In the genomic region with DNA sequence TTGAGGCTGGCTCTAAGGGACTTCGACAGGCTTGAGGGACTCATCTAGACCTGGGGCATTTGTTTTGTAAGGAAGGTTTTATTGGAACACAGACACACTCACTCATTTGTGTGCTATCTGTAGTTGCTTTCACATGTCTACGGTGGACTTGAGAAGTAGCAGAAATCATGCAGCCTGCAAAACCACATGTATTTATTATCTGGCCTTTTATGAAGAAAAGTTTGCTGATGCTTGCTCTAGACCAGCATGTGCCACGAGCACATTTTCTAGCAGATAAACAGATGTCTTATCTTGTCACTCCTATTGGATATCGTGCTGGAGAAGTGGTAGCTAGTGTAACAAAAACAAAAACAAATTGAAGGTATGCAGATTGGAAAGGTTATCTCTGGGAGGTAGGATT, we compare ENCODE assay signal across 20 cellular contexts. TPM values are rescaled to one million over a fixed set of nuclear protein-coding genes. Genes with fewer than 3 reads are reported as not detected.
A peak's percentile ranks its signal among the peaks of the same experiment; 100 is the strongest.
DNase-seq lines count a peak whose midpoint lies in the region; ATAC-seq, FAIRE-seq and TF ChIP-seq lines count a peak whose summit lies in the region.
"Had no signal": no experiment of that assay in that cellular context is flagged by ENCODE, and none has a peak within 500 bp of the region (broad histone marks: within the 10 kb centered on the region; RNA-seq: fewer than 3 reads in every experiment).

No MANE protein-coding gene starts in this region.

- no peaks in the 10 kb centered on the region for H3K36me3 ChIP-seq in hepatocyte (replicated peaks; ENCODE audit: insufficient read depth, low read depth)
- H3K36me3 ChIP-seq in kidney (ENCODE audit: control insufficient read depth in 1 of 2, insufficient read depth in 2 of 2, low read length in 2 of 2), result peaks cover 17 to 47% of the 10 kb centered on the region in 2 donors

- H3K36me3 Mint-ChIP-seq in stimulated activated naive CD8-positive, alpha-beta T cell treated with anti-CD3 and anti-CD28 coated beads, Interleukin-15, Interleukin-2, amounts not matched to agents 100 ng/mL and 50 ng/mL, for 24 hours (ENCODE audit: low read depth), result peaks cover 73% of the 10 kb centered on the region
- peaks cover 100% of the 10 kb centered on the region for H3K36me3 Mint-ChIP-seq in activated T-helper 17 cell treated with anti-CD3 and anti-CD28 coated beads, Interleukin-2, amount 50 U/mL, for 72 hours (ENCODE audit: low read depth)

- DNase-seq in stimulated activated naive CD8-positive, alpha-beta T cell treated with anti-CD3 and anti-CD28 coated beads, Interleukin-15, Interleukin-2, amounts not matched to agents 100 U/mL and 50 U/mL, for 24 hours, result no peak
- no peak for DNase-seq in hepatocyte (ENCODE audit: low spot score)
- no peak for DNase-seq in AG08396 (ENCODE audit: low spot score)
- no peak for DNase-seq in RCC 7860 (ENCODE audit: low spot score)
- DNase-seq in kidney, result no peak
- DNase-seq: activated gamma-delta T cell; dermis blood vessel endothelial cell; NCI-H1417; nucleus accumbens; right cardiac atrium; stimulated activated naive CD4-positive, alpha-beta T cell treated with Interleukin-2 at 50 U/mL for 16 hours had no signal

- H3K4me1 ChIP-seq in hepatocyte (ENCODE audit: insufficient read depth) (no peaks in the 10 kb centered on the region), kidney (ENCODE audit: control insufficient read depth in 1 of 2, insufficient read depth in 1 of 2, low read depth in 1 of 2, low read length in 2 of 2) (no peaks in the 10 kb centered on the region)
- H3K4me1 ChIP-seq: HAP-1 had no signal

- no peak overlapping the region for H3K4me2 ChIP-seq in hepatocyte

- H3K27ac Mint-ChIP-seq in stimulated activated naive CD8-positive, alpha-beta T cell treated with anti-CD3 and anti-CD28 coated beads, Interleukin-15, Interleukin-2, amounts not matched to agents 100 ng/mL and 50 ng/mL, for 24 hours, result peak overlapping the region; percentile 92
- H3K27ac Mint-ChIP-seq in activated T-helper 17 cell treated with anti-CD3 and anti-CD28 coated beads, Interleukin-2, amount 50 U/mL, for 72 hours, result peak overlapping the region; percentile 97
- H3K27ac Mint-ChIP-seq: brain had no signal

- no peaks in the 10 kb centered on the region for H3K27me3 Mint-ChIP-seq in stimulated activated naive CD8-positive, alpha-beta T cell treated with anti-CD3 and anti-CD28 coated beads, Interleukin-15, Interleukin-2, amounts not matched to agents 100 ng/mL and 50 ng/mL, for 24 hours
- H3K27me3 Mint-ChIP-seq in activated T-helper 17 cell treated with anti-CD3 and anti-CD28 coated beads, Interleukin-2, amount 50 U/mL, for 72 hours, result no peaks in the 10 kb centered on the region
- H3K27me3 Mint-ChIP-seq: brain had no signal

- TF ChIP-seq CTCF in hepatocyte (IDR thresholded peaks at IDR 0.05; ENCODE audit: poor library complexity), result no peak
- no peak for TF ChIP-seq CTCF in kidney (IDR thresholded peaks at IDR 0.05; ENCODE audit: borderline replicate concordance, extremely low read depth, insufficient read depth)

- H3K4me3 Mint-ChIP-seq in stimulated activated naive CD8-positive, alpha-beta T cell treated with anti-CD3 and anti-CD28 coated beads, Interleukin-15, Interleukin-2, amounts not matched to agents 100 ng/mL and 50 ng/mL, for 24 hours, result no peak overlapping the region
- H3K4me3 Mint-ChIP-seq in activated T-helper 17 cell treated with anti-CD3 and anti-CD28 coated beads, Interleukin-2, amount 50 U/mL, for 72 hours, result peak overlapping the region; percentile 81
- H3K4me3 Mint-ChIP-seq: brain had no signal

- H4K20me1 ChIP-seq in hepatocyte (ENCODE audit: insufficient read depth, poor library complexity, severe bottlenecking), result no peaks in the 10 kb centered on the region

- H3K9me3 ChIP-seq in hepatocyte (ENCODE audit: low read depth) (no peaks in the 10 kb centered on the region), kidney (ENCODE audit: control insufficient read depth in 1 of 2, low read length in 2 of 2) (no peaks in the 10 kb centered on the region)
- H3K9me3 ChIP-seq: esophagus muscularis mucosa, HAP-1 had no signal

- peaks cover 61% of the 10 kb centered on the region for H3K4me1 Mint-ChIP-seq in stimulated activated naive CD8-positive, alpha-beta T cell treated with anti-CD3 and anti-CD28 coated beads, Interleukin-15, Interleukin-2, amounts not matched to agents 100 ng/mL and 50 ng/mL, for 24 hours (ENCODE audit: low read depth)
- peaks cover 44% of the 10 kb centered on the region for H3K4me1 Mint-ChIP-seq in activated T-helper 17 cell treated with anti-CD3 and anti-CD28 coated beads, Interleukin-2, amount 50 U/mL, for 72 hours
- H3K4me1 Mint-ChIP-seq: brain had no signal

- H3K9me2 ChIP-seq in hepatocyte (replicated peaks; ENCODE audit: insufficient read depth), result no peaks in the 10 kb centered on the region

- no peaks in the 10 kb centered on the region for H3K27me3 ChIP-seq in hepatocyte
- H3K27me3 ChIP-seq: esophagus muscularis mucosa had no signal

- H3K79me2 ChIP-seq in hepatocyte, result no peaks in the 10 kb centered on the region

- intact Hi-C loops in kidney (cut with DNase I), result no loop called here

- no peak overlapping the region for H2AFZ ChIP-seq in hepatocyte

- ATAC-seq in stimulated activated naive CD8-positive, alpha-beta T cell treated with anti-CD3 and anti-CD28 coated beads, Interleukin-15, Interleukin-2, amounts not matched to agents 100 U/mL and 50 U/mL, for 24 hours, result no peak
- ATAC-seq in activated T-helper 17 cell treated with anti-CD3 and anti-CD28 coated beads, Interleukin-2, amount 50 U/mL, for 72 hours (replicated peaks), result no peak
- ATAC-seq: left lobe of liver, Panc1, right cardiac atrium had no signal

- H3K4me3 ChIP-seq in hepatocyte (no peak overlapping the region), kidney (ENCODE audit: low read length in 2 of 2) (no peak overlapping the region)
- H3K4me3 ChIP-seq: esophagus muscularis mucosa, HAP-1 had no signal

- FAIRE-seq in RCC 7860 (lab: Jason Lieb, UNC), result no peak
- FAIRE-seq in kidney (lab: Jason Lieb, UNC), result no peak
- FAIRE-seq: D721Med, G401.6 had no signal

- no peak overlapping the region for H3K9ac ChIP-seq in kidney (ENCODE audit: low read length in 2 of 2)

- H3K27ac ChIP-seq in hepatocyte (peak overlapping the region; percentile 44), kidney (ENCODE audit: low read depth in 2 of 2, low read length in 2 of 2) (no peak overlapping the region)
- H3K27ac ChIP-seq: esophagus muscularis mucosa had no signal

- no peaks in the 10 kb centered on the region for H3K9me3 Mint-ChIP-seq in stimulated activated naive CD8-positive, alpha-beta T cell treated with anti-CD3 and anti-CD28 coated beads, Interleukin-15, Interleukin-2, amounts not matched to agents 100 ng/mL and 50 ng/mL, for 24 hours
- H3K9me3 Mint-ChIP-seq in activated T-helper 17 cell treated with anti-CD3 and anti-CD28 coated beads, Interleukin-2, amount 50 U/mL, for 72 hours, result no peaks in the 10 kb centered on the region
- H3K9me3 Mint-ChIP-seq: brain had no signal

- 47% methylated on average over 4 of the region's 4 CpGs for WGBS in hepatocyte (ENCODE audit: low lambda C conversion rate, missing lambda C conversion rate)

RNA-seq across cellular contexts. Expression of a gene that starts 9.8 kb away (rescaled TPM):
- total RNA-seq in activated T-helper 17 cell treated with anti-CD3 and anti-CD28 coated beads, Interleukin-2, amount 50 U/mL, for 72 hours, result 10 to 100 TPM; 69.1 to 83.9 TPM
- total RNA-seq in hepatocyte (12.7 and 14.6 TPM in 2 replicates), kidney (76.1 TPM)
- polyA plus RNA-seq in hepatocyte (38.7 and 50.2 TPM in 2 replicates), kidney (ENCODE audit: insufficient read depth, low read depth, low replicate concordance) (36.4 TPM)
